In the genomic region with DNA sequence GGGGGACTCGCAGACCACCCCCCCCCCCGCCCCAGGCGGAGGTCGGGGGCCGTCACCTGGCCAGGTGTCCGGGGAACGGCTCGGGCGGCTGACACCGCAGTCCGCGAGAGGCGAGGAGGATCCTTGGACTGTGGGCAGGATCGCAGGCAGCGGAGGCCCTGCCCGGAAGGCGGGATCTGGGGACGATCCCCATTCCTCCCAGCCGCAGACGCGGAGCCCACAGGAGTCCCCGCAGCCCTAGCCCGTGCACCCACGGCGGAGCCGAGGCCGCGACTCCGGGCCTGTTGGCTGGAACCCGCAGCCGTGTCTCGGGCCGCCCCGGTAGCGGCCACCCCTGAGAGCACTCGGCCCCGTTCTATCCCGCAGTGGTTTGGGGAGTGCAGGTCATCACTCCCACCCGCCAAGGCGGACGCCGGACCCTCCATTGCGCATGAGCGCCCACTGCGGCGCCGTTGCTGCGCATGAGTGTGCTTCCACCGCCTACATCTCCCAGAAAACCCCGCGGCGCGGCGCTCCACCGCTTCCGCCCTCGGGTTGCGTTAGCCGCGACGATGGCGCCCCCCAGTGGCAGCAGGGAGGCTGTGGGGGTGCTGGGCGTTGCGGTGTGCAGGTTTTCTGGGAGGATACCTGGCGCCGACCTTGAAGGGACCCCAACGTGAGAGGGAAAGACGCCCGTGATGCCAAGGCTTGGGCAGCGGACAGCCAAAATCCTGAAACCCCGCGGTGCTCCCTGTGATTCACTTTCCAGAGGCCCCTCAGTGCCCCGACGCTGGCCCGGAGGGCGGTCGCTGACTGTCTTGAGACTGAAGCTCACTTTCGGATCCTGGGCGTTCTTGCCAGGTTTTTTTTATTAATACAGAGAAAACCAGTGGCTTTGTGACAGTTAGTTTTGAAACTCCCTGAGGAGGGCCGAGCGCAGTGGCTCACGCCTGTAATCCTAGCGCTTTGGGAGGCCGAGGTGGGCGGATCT, we compare ENCODE assay signal across 1 cellular context.
TF ChIP-seq lines count a peak whose summit lies in the region.

No MANE protein-coding gene starts in this region.

TF ChIP-seq in K562, 482 proteins besides CTCF, POLR2A, EP300 and RAD21 (continued from another document and continues in another):
- no peak for TF ChIP-seq CEBPB (tag; IDR thresholded peaks at IDR 0.05)
- no peak for TF ChIP-seq FOXA1 (IDR thresholded peaks at IDR 0.05; ENCODE audit: borderline replicate concordance)
- TF ChIP-seq MCM3 (IDR thresholded peaks at IDR 0.05), result no peak
- TF ChIP-seq, protein P1, sequence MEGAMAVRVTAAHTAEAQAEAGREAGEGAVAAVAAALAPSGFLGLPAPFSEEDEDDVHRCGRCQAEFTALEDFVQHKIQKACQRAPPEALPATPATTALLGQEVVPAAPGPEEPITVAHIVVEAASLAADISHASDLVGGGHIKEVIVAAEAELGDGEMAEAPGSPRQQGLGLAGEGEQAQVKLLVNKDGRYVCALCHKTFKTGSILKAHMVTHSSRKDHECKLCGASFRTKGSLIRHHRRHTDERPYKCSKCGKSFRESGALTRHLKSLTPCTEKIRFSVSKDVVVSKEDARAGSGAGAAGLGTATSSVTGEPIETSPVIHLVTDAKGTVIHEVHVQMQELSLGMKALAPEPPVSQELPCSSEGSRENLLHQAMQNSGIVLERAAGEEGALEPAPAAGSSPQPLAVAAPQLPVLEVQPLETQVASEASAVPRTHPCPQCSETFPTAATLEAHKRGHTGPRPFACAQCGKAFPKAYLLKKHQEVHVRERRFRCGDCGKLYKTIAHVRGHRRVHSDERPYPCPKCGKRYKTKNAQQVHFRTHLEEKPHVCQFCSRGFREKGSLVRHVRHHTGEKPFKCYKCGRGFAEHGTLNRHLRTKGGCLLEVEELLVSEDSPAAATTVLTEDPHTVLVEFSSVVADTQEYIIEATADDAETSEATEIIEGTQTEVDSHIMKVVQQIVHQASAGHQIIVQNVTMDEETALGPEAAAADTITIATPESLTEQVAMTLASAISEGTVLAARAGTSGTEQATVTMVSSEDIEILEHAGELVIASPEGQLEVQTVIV (CRISPR knock-in tag; IDR thresholded peaks at IDR 0.05; ENCODE audit: borderline replicate concordance), result no peak
- TF ChIP-seq PHB2 (IDR thresholded peaks at IDR 0.05; ENCODE audit: low read depth), result no peak
- no peak for TF ChIP-seq ZC3H4 (CRISPR knock-in tag; IDR thresholded peaks at IDR 0.05; ENCODE audit: borderline replicate concordance)
- TF ChIP-seq GABPB1 (CRISPR knock-in tag; IDR thresholded peaks at IDR 0.05), result peak; percentile 88
- no peak for TF ChIP-seq HDAC8 (tag; IDR thresholded peaks at IDR 0.05)
- no peak for TF ChIP-seq NONO (IDR thresholded peaks at IDR 0.05; ENCODE audit: low read depth in 2 of 2, low read length in 1 of 2)
- TF ChIP-seq PHF21A (IDR thresholded peaks at IDR 0.05; ENCODE audit: borderline replicate concordance, low read depth), result no peak
- no peak; the same call in none of the 2 replicates for TF ChIP-seq CTBP1 (IDR thresholded peaks at IDR 0.05; ENCODE audit: borderline replicate concordance)
- no peak for TF ChIP-seq GATAD2B (IDR thresholded peaks at IDR 0.05; ENCODE audit: borderline replicate concordance)
- TF ChIP-seq ZNF146 (CRISPR knock-in tag; IDR thresholded peaks at IDR 0.05; ENCODE audit: unreplicated experiment), result no peak
- TF ChIP-seq POLR2AphosphoS5 (IDR thresholded peaks at IDR 0.05; ENCODE audit: control insufficient read depth, insufficient read depth, low read depth, low read length), result no peak
- TF ChIP-seq RBM15 (IDR thresholded peaks at IDR 0.05; ENCODE audit: insufficient read depth, low read length), result no peak
- TF ChIP-seq SMC3 (conservative IDR thresholded peaks at IDR 0.05; ENCODE audit: insufficient read depth, low read depth, low read length), result peak; percentile 65
- TF ChIP-seq ZNF408 (CRISPR knock-in tag; IDR thresholded peaks at IDR 0.05; ENCODE audit: low read depth), result no peak
- TF ChIP-seq STAG1 (CRISPR knock-in tag; IDR thresholded peaks at IDR 0.05; ENCODE audit: borderline replicate concordance), result peak; percentile 64; the same call in 1 of the 2 replicates
- TF ChIP-seq TGIF2 (CRISPR knock-in tag; IDR thresholded peaks at IDR 0.05), result no peak
- TF ChIP-seq, protein P2, sequence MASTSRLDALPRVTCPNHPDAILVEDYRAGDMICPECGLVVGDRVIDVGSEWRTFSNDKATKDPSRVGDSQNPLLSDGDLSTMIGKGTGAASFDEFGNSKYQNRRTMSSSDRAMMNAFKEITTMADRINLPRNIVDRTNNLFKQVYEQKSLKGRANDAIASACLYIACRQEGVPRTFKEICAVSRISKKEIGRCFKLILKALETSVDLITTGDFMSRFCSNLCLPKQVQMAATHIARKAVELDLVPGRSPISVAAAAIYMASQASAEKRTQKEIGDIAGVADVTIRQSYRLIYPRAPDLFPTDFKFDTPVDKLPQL (IDR thresholded peaks at IDR 0.05; ENCODE audit: extremely low read depth, insufficient read length), result no peak
- peak; percentile 91 for TF ChIP-seq ELF1 (tag; IDR thresholded peaks at IDR 0.05)
- TF ChIP-seq HMG20B (CRISPR knock-in tag; IDR thresholded peaks at IDR 0.05), result no peak
- TF ChIP-seq, protein P3, sequence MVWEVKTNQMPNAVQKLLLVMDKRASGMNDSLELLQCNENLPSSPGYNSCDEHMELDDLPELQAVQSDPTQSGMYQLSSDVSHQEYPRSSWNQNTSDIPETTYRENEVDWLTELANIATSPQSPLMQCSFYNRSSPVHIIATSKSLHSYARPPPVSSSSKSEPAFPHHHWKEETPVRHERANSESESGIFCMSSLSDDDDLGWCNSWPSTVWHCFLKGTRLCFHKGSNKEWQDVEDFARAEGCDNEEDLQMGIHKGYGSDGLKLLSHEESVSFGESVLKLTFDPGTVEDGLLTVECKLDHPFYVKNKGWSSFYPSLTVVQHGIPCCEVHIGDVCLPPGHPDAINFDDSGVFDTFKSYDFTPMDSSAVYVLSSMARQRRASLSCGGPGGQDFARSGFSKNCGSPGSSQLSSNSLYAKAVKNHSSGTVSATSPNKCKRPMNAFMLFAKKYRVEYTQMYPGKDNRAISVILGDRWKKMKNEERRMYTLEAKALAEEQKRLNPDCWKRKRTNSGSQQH (CRISPR knock-in tag; IDR thresholded peaks at IDR 0.05), result no peak
- no peak for TF ChIP-seq POLR2AphosphoS2 (IDR thresholded peaks at IDR 0.05; ENCODE audit: low read length)
- no peak for TF ChIP-seq ARID1B (IDR thresholded peaks at IDR 0.05)
- TF ChIP-seq ZNF695 (CRISPR knock-in tag; IDR thresholded peaks at IDR 0.05), result no peak
- TF ChIP-seq, protein P4, sequence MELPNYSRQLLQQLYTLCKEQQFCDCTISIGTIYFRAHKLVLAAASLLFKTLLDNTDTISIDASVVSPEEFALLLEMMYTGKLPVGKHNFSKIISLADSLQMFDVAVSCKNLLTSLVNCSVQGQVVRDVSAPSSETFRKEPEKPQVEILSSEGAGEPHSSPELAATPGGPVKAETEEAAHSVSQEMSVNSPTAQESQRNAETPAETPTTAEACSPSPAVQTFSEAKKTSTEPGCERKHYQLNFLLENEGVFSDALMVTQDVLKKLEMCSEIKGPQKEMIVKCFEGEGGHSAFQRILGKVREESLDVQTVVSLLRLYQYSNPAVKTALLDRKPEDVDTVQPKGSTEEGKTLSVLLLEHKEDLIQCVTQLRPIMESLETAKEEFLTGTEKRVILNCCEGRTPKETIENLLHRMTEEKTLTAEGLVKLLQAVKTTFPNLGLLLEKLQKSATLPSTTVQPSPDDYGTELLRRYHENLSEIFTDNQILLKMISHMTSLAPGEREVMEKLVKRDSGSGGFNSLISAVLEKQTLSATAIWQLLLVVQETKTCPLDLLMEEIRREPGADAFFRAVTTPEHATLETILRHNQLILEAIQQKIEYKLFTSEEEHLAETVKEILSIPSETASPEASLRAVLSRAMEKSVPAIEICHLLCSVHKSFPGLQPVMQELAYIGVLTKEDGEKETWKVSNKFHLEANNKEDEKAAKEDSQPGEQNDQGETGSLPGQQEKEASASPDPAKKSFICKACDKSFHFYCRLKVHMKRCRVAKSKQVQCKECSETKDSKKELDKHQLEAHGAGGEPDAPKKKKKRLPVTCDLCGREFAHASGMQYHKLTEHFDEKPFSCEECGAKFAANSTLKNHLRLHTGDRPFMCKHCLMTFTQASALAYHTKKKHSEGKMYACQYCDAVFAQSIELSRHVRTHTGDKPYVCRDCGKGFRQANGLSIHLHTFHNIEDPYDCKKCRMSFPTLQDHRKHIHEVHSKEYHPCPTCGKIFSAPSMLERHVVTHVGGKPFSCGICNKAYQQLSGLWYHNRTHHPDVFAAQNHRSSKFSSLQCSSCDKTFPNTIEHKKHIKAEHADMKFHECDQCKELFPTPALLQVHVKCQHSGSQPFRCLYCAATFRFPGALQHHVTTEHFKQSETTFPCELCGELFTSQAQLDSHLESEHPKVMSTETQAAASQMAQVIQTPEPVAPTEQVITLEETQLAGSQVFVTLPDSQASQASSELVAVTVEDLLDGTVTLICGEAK (IDR thresholded peaks at IDR 0.05), result peak; percentile 80
- TF ChIP-seq, protein P4 (CRISPR knock-in tag; IDR thresholded peaks at IDR 0.05), result no peak
- TF ChIP-seq ATF1 (CRISPR knock-in tag; IDR thresholded peaks at IDR 0.05), result no peak
- 0 out of 2 replicates have a peak, but pooled peaks have one; percentile 50 for TF ChIP-seq ATF1 (tag; IDR thresholded peaks at IDR 0.05)
- TF ChIP-seq RUNX1 (IDR thresholded peaks at IDR 0.05; ENCODE audit: low read depth), result no peak
- TF ChIP-seq ZNF699 (CRISPR knock-in tag; IDR thresholded peaks at IDR 0.05; ENCODE audit: insufficient replicate concordance), result no peak
- no peak for TF ChIP-seq NCOR1 (IDR thresholded peaks at IDR 0.05)
- TF ChIP-seq ZBTB7A (IDR thresholded peaks at IDR 0.05; ENCODE audit: borderline replicate concordance, control insufficient read depth, low read depth, low read length), result no peak
- no peak for TF ChIP-seq PTRF (tag; IDR thresholded peaks at IDR 0.05)
- TF ChIP-seq HMGN3 (IDR thresholded peaks at IDR 0.05; ENCODE audit: borderline replicate concordance, extremely low read depth, insufficient read length, low read depth, low read length), result no peak
- no peak for TF ChIP-seq ZNF347 (CRISPR knock-in tag; IDR thresholded peaks at IDR 0.05; ENCODE audit: low read depth)
- TF ChIP-seq RFX1 (IDR thresholded peaks at IDR 0.05), result no peak
- no peak for TF ChIP-seq ZNF253 (CRISPR knock-in tag; conservative IDR thresholded peaks at IDR 0.05)
- TF ChIP-seq, protein P5, sequence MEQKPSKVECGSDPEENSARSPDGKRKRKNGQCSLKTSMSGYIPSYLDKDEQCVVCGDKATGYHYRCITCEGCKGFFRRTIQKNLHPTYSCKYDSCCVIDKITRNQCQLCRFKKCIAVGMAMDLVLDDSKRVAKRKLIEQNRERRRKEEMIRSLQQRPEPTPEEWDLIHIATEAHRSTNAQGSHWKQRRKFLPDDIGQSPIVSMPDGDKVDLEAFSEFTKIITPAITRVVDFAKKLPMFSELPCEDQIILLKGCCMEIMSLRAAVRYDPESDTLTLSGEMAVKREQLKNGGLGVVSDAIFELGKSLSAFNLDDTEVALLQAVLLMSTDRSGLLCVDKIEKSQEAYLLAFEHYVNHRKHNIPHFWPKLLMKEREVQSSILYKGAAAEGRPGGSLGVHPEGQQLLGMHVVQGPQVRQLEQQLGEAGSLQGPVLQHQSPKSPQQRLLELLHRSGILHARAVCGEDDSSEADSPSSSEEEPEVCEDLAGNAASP (IDR thresholded peaks at IDR 0.05), result no peak
- peak; percentile 55; the same call in 1 of the 2 replicates for TF ChIP-seq SPI1 (IDR thresholded peaks at IDR 0.05; ENCODE audit: borderline replicate concordance, low read depth, low read length)
- TF ChIP-seq SNIP1 (IDR thresholded peaks at IDR 0.05; ENCODE audit: low read depth), result no peak
- no peak for TF ChIP-seq SOX6 (IDR thresholded peaks at IDR 0.05)
- no peak for TF ChIP-seq HEY1 (CRISPR knock-in tag; IDR thresholded peaks at IDR 0.05; ENCODE audit: borderline replicate concordance)
- TF ChIP-seq SMAD1 (IDR thresholded peaks at IDR 0.05; ENCODE audit: low read depth, low read length, partially characterized antibody), result no peak
- no peak for TF ChIP-seq BDP1 (IDR thresholded peaks at IDR 0.05; ENCODE audit: insufficient read depth, insufficient read length)
- no peak for TF ChIP-seq SIRT6 (IDR thresholded peaks at IDR 0.05; ENCODE audit: low read depth, low read length)
- TF ChIP-seq, protein P6, sequence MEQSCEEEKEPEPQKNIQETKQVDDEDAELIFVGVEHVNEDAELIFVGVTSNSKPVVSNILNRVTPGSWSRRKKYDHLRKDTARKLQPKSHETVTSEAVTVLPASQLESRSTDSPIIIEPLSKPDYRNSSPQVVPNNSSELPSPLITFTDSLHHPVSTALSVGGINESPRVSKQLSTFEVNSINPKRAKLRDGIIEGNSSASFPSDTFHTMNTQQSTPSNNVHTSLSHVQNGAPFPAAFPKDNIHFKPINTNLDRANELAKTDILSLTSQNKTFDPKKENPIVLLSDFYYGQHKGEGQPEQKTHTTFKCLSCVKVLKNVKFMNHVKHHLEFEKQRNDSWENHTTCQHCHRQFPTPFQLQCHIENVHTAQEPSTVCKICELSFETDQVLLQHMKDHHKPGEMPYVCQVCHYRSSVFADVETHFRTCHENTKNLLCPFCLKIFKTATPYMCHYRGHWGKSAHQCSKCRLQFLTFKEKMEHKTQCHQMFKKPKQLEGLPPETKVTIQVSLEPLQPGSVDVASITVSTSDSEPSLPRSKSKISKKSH (CRISPR knock-in tag; IDR thresholded peaks at IDR 0.05), result no peak
- TF ChIP-seq CREBBP (IDR thresholded peaks at IDR 0.05; ENCODE audit: low read depth, low read length), result no peak
- TF ChIP-seq BRD9 (IDR thresholded peaks at IDR 0.05; ENCODE audit: low read depth, partially characterized antibody), result no peak
- TF ChIP-seq HNRNPUL1 (IDR thresholded peaks at IDR 0.05; ENCODE audit: low read length), result no peak
